Comparison of ENCODE assay signal across 18 cellular contexts in genomic region chr16:52547834-52548215, GRCh38. TPM values are rescaled to one million over a fixed set of nuclear protein-coding genes. Genes with fewer than 3 reads are reported as not detected.
DNase-seq lines count a peak whose midpoint lies in the region; ATAC-seq and TF ChIP-seq lines count a peak whose summit lies in the region.
"Had no signal": no experiment of that assay in that cellular context is flagged by ENCODE, and none has a peak within 500 bp of the region (broad histone marks: within the 10 kb centered on the region; RNA-seq: fewer than 3 reads in every experiment).

No MANE protein-coding gene starts in this region.

- DNase-seq in left ventricle myocardium inferior (no peak), heart right ventricle (no peak), MG63 (no peak), upper lobe of right lung (no peak)
- no peak for DNase-seq in activated naive CD8-positive, alpha-beta T cell treated with anti-CD3 and anti-CD28 coated beads for 36 hours
- DNase-seq: activated CD4-positive, alpha-beta T cell treated with anti-CD3 and anti-CD28 coated beads for 48 hours; activated T-cell treated with anti-CD3 and anti-CD28 coated beads, Interleukin-2, amount 50 U/mL, for 1 hour; cerebellar nuclear complex; NCI-H2029; SHP77 treated with DMSO at 0.1 percent for 48 hours; sigmoid colon; stimulated activated CD4-positive, alpha-beta T cell treated with anti-CD3 and anti-CD28 coated beads, Interleukin-4, amount 100 ng/mL, for 24 hours had no signal

- H3K4me3 ChIP-seq in left ventricle myocardium inferior = peak overlapping the region; percentile 58
- no peak overlapping the region for H3K4me3 ChIP-seq in heart right ventricle
- H3K4me3 ChIP-seq in iPS-20b (ENCODE audit: low read length) = peak overlapping the region; percentile 71
- no peak overlapping the region for H3K4me3 ChIP-seq in MG63
- no peak overlapping the region for H3K4me3 ChIP-seq in upper lobe of right lung

- peak overlapping the region; percentile 72; the same call in 1 of the 2 replicates for H3K9ac ChIP-seq in iPS-20b (ENCODE audit: low read depth, low read length)

- ATAC-seq in heart right ventricle (no peak), HG03571 (IDR thresholded peaks at IDR 0.05; ENCODE audit: unreplicated experiment) (no peak), upper lobe of right lung (no peak)
- ATAC-seq in stimulated activated memory B cell treated with anti-CD40 and anti-IgM and Interleukin-4, amounts not matched to agents 10 μg/mL and 1 μg/mL and 100 μg/mL, for 72 hours = no peak
- ATAC-seq: heart left ventricle had no signal

- no peak overlapping the region for H3K27ac ChIP-seq in left ventricle myocardium inferior (replicated peaks)
- H3K27ac ChIP-seq in heart right ventricle = no peak overlapping the region
- H3K27ac ChIP-seq in iPS-20b (ENCODE audit: low read length) = no peak overlapping the region
- H3K27ac ChIP-seq in upper lobe of right lung = no peak overlapping the region
- H3K27ac ChIP-seq: epithelial cell of prostate, heart left ventricle, sigmoid colon, upper lobe of left lung had no signal

- no peaks in the 10 kb centered on the region for H3K36me3 ChIP-seq in left ventricle myocardium inferior
- H3K36me3 ChIP-seq in heart right ventricle = no peaks in the 10 kb centered on the region
- no peaks in the 10 kb centered on the region for H3K36me3 ChIP-seq in iPS-20b (ENCODE audit: insufficient read depth, low read depth, low read length)
- H3K36me3 ChIP-seq in MG63 = no peaks in the 10 kb centered on the region
- H3K36me3 ChIP-seq in upper lobe of right lung = no peaks in the 10 kb centered on the region
- H3K36me3 ChIP-seq: heart left ventricle, sigmoid colon, upper lobe of left lung had no signal

- H3K27me3 Mint-ChIP-seq in activated naive CD8-positive, alpha-beta T cell treated with anti-CD3 and anti-CD28 coated beads for 36 hours = peaks cover 56% of the 10 kb centered on the region
- peaks cover 51% of the 10 kb centered on the region for H3K27me3 Mint-ChIP-seq in stimulated activated memory B cell treated with anti-CD40 and anti-IgM and Interleukin-4, amounts not matched to agents 10 μg/mL and 1 μg/mL and 100 μg/mL, for 72 hours

- no peaks in the 10 kb centered on the region for H3K4me1 Mint-ChIP-seq in activated naive CD8-positive, alpha-beta T cell treated with anti-CD3 and anti-CD28 coated beads for 36 hours
- H3K4me1 Mint-ChIP-seq in stimulated activated memory B cell treated with anti-CD40 and anti-IgM and Interleukin-4, amounts not matched to agents 10 μg/mL and 1 μg/mL and 100 μg/mL, for 72 hours = peaks cover 14% of the 10 kb centered on the region

- H3K9me3 Mint-ChIP-seq in activated naive CD8-positive, alpha-beta T cell treated with anti-CD3 and anti-CD28 coated beads for 36 hours = no peaks in the 10 kb centered on the region
- no peaks in the 10 kb centered on the region for H3K9me3 Mint-ChIP-seq in stimulated activated memory B cell treated with anti-CD40 and anti-IgM and Interleukin-4, amounts not matched to agents 10 μg/mL and 1 μg/mL and 100 μg/mL, for 72 hours

- H3K9me3 ChIP-seq in left ventricle myocardium inferior (replicated peaks) (no peaks in the 10 kb centered on the region), heart right ventricle (no peaks in the 10 kb centered on the region), iPS-20b (ENCODE audit: insufficient read depth, low read depth, low read length) (no peaks in the 10 kb centered on the region), MG63 (no peaks in the 10 kb centered on the region), upper lobe of right lung (no peaks in the 10 kb centered on the region)
- H3K9me3 ChIP-seq: heart left ventricle, sigmoid colon, upper lobe of left lung had no signal

- WGBS in heart right ventricle, 2 donors = 29 to 34% methylated on average over 8 of the region's 8 CpGs

- H3K27me3 ChIP-seq in left ventricle myocardium inferior (ENCODE audit: low read depth) = peaks cover 96% of the 10 kb centered on the region
- peaks cover 0 to 88% (median 76%) of the 10 kb centered on the region in 7 donors for H3K27me3 ChIP-seq in heart right ventricle
- peaks cover 51% of the 10 kb centered on the region for H3K27me3 ChIP-seq in iPS-20b (ENCODE audit: insufficient read depth, low read length)
- peaks cover 69% of the 10 kb centered on the region for H3K27me3 ChIP-seq in MG63
- peaks cover 57% of the 10 kb centered on the region for H3K27me3 ChIP-seq in upper lobe of right lung

- TF ChIP-seq CTCF in left ventricle myocardium inferior (IDR thresholded peaks at IDR 0.05; ENCODE audit: borderline replicate concordance) (no peak), heart right ventricle (IDR thresholded peaks at IDR 0.05) (no peak), upper lobe of right lung (IDR thresholded peaks at IDR 0.05) (no peak)

- no peak overlapping the region for H3K27ac Mint-ChIP-seq in activated naive CD8-positive, alpha-beta T cell treated with anti-CD3 and anti-CD28 coated beads for 36 hours
- H3K27ac Mint-ChIP-seq in stimulated activated memory B cell treated with anti-CD40 and anti-IgM and Interleukin-4, amounts not matched to agents 10 μg/mL and 1 μg/mL and 100 μg/mL, for 72 hours = no peak overlapping the region

- H3K36me3 Mint-ChIP-seq in activated naive CD8-positive, alpha-beta T cell treated with anti-CD3 and anti-CD28 coated beads for 36 hours = no peaks in the 10 kb centered on the region
- no peaks in the 10 kb centered on the region for H3K36me3 Mint-ChIP-seq in stimulated activated memory B cell treated with anti-CD40 and anti-IgM and Interleukin-4, amounts not matched to agents 10 μg/mL and 1 μg/mL and 100 μg/mL, for 72 hours

- peak overlapping the region; percentile 41 for H3K4me3 Mint-ChIP-seq in activated naive CD8-positive, alpha-beta T cell treated with anti-CD3 and anti-CD28 coated beads for 36 hours
- peak overlapping the region; percentile 56 for H3K4me3 Mint-ChIP-seq in stimulated activated memory B cell treated with anti-CD40 and anti-IgM and Interleukin-4, amounts not matched to agents 10 μg/mL and 1 μg/mL and 100 μg/mL, for 72 hours

- peaks cover 19% of the 10 kb centered on the region for H3K4me1 ChIP-seq in left ventricle myocardium inferior
- peaks cover 0 to 18% (median 13%) of the 10 kb centered on the region in 9 donors for H3K4me1 ChIP-seq in heart right ventricle
- H3K4me1 ChIP-seq in iPS-20b (ENCODE audit: insufficient read depth, low read length) = peaks cover 30% of the 10 kb centered on the region
- no peaks in the 10 kb centered on the region for H3K4me1 ChIP-seq in upper lobe of right lung

- intact Hi-C loops in left ventricle myocardium inferior (cut with micrococcal nuclease) (no loop called here), heart right ventricle (cut with DNase I) (loop anchor here in 1 of 10 donors (10.0 kb wide), 1 partner anchor 57 kb away; no protein-coding TSS in a partner anchor), upper lobe of right lung (cut with DNase I) (no loop called here)

RNA-seq across cellular contexts. Expression of gene TOX3, which starts 0.9 kb away (rescaled TPM):
- not detected for total RNA-seq in left ventricle myocardium inferior
- total RNA-seq in heart right ventricle = not detected
- not detected for polyA plus RNA-seq in heart right ventricle
- not detected for total RNA-seq in activated naive CD8-positive, alpha-beta T cell treated with anti-CD3 and anti-CD28 coated beads for 36 hours
- total RNA-seq in MG63 (2014; rRNA removed; shearing (Covaris generic); ENCODE audit: low replicate concordance) = not detected in 2 replicates
- 3.7 TPM for total RNA-seq in upper lobe of right lung
- polyA plus RNA-seq: heart left ventricle had no signal

Comparison
In these comparisons a context has a peak if more than half of its experiments do, and no peak if none do; other contexts are left out.
1. H3K4me3 ChIP-seq: peak in left ventricle myocardium inferior (single experiment) and iPS-20b (single experiment); none in heart right ventricle (0 of 10), MG63 (single experiment) and upper lobe of right lung (single experiment).